1 cellular context compared by ENCODE assay signal in the genomic region with DNA sequence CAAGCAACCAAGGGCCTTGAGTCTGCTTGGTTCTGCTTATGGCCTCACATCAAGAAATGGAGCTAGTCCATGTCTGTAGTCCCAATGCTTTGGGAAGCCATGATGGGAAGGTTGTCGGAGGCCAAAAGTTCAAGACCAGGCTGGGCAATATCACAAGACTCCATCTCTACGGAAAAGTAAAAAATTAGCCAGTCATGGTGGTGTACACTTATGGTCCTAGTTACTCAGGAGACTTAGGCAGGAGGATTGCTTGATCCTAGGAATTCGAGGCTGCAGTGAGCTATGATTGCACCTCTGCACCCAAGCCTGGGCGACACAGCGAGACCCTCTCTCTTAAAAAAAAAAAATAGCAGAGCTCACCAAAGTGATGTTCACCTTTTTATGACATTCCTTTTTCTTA.
TF ChIP-seq lines count a peak whose summit lies in the region.

No MANE protein-coding gene starts in this region.

TF ChIP-seq in K562, 482 proteins besides CTCF, POLR2A, EP300 and RAD21 (continued from another document):
- TF ChIP-seq NFE2 (IDR thresholded peaks at IDR 0.05; ENCODE audit: low read depth) = peak; percentile 66; the same call in 1 of the 2 replicates
